ENCODE assay signal across 27 cellular contexts in genomic region chr11:45756384-45757010, GRCh38. TPM values are rescaled to one million over a fixed set of nuclear protein-coding genes. Genes with fewer than 3 reads are reported as not detected.
A peak's percentile ranks its signal among the peaks of the same experiment; 100 is the strongest.
DNase-seq lines count a peak whose midpoint lies in the region; ATAC-seq and TF ChIP-seq lines count a peak whose summit lies in the region.
"Had no signal": no experiment of that assay in that cellular context is flagged by ENCODE, and none has a peak within 500 bp of the region (broad histone marks: within the 10 kb centered on the region; RNA-seq: fewer than 3 reads in every experiment).

No MANE protein-coding gene starts in this region.

- DNase-seq in ELF-1 (ENCODE audit: low read depth, low spot score) = peak; percentile 52
- DNase-seq in NT2/D1 (ENCODE audit: low read depth, low spot score) = peak; percentile 50
- peak; percentile 86 for DNase-seq in mesendoderm
- no peak for DNase-seq in thoracic aorta (ENCODE audit: low spot score)
- no peak for DNase-seq in activated CD4-positive, alpha-beta memory T cell treated with anti-CD3 and anti-CD28 coated beads, Interleukin-2, amount 10 ng/mL, durations not matched to agents 7 days and 5 days
- no peak for DNase-seq in activated naive CD8-positive, alpha-beta T cell treated with anti-CD3 and anti-CD28 coated beads for 36 hours
- DNase-seq in inferior parietal cortex (ENCODE audit: extremely low spot score) = no peak
- DNase-seq: ACHN, BE2C, Calu3, DMS153, DND-41, HFFc6, IMR-90, NCI-H1092, NCI-H1417 treated with DMSO at 0.1 percent for 48 hours, NCI-H187, NCI-H2081 treated with DMSO at 0.1 percent for 48 hours, NCI-H2171 treated with DMSO at 0.1 percent for 48 hours, NCI-H345, NCI-H510A treated with DMSO at 0.1 percent for 48 hours, NCI-H774, PC-3, SJCRH30 had no signal

- no peak overlapping the region for H3K27ac Mint-ChIP-seq in activated CD4-positive, alpha-beta memory T cell treated with anti-CD3 and anti-CD28 coated beads, Interleukin-2, amount 10 ng/mL, durations not matched to agents 7 days and 5 days
- H3K27ac Mint-ChIP-seq in activated naive CD8-positive, alpha-beta T cell treated with anti-CD3 and anti-CD28 coated beads for 36 hours = no peak overlapping the region
- H3K27ac Mint-ChIP-seq: HFFc6 had no signal

- H3K9me3 ChIP-seq in NT2/D1 (ENCODE audit: insufficient read depth, low read length) = no peaks in the 10 kb centered on the region
- H3K9me3 ChIP-seq in thoracic aorta = no peaks in the 10 kb centered on the region
- H3K9me3 ChIP-seq: BE2C, HAP-1, SJCRH30 had no signal

- H3K4me3 ChIP-seq in NT2/D1 (ENCODE audit: insufficient read length, low read depth) = no peak overlapping the region
- H3K4me3 ChIP-seq in mesendoderm (ENCODE audit: low read length) = no peak overlapping the region
- H3K4me3 ChIP-seq in thoracic aorta = no peak overlapping the region
- H3K4me3 ChIP-seq: HAP-1, SJCRH30 had no signal

- H4K8ac ChIP-seq in mesendoderm (ENCODE audit: low read depth, low read length) = no peak overlapping the region

- peaks cover 3% of the 10 kb centered on the region for H3K27me3 Mint-ChIP-seq in activated CD4-positive, alpha-beta memory T cell treated with anti-CD3 and anti-CD28 coated beads, Interleukin-2, amount 10 ng/mL, durations not matched to agents 7 days and 5 days
- H3K27me3 Mint-ChIP-seq in activated naive CD8-positive, alpha-beta T cell treated with anti-CD3 and anti-CD28 coated beads for 36 hours = peaks cover 5% of the 10 kb centered on the region

- no peak overlapping the region for H2BK120ac ChIP-seq in mesendoderm (ENCODE audit: low read depth, low read length)

- H3K4me2 ChIP-seq in mesendoderm (ENCODE audit: low read length) = no peak overlapping the region

- H3K4me1 ChIP-seq in NT2/D1 (ENCODE audit: insufficient read depth, insufficient read length) (peaks cover 19% of the 10 kb centered on the region), mesendoderm (ENCODE audit: control insufficient read depth, low read depth, low read length) (peaks cover 10% of the 10 kb centered on the region), thoracic aorta (ENCODE audit: control insufficient read depth in 1 of 2, low read depth in 2 of 2) (peaks cover 45 to 70% of the 10 kb centered on the region in 2 donors)
- H3K4me1 ChIP-seq: BE2C, HAP-1, SJCRH30 had no signal

- no peak overlapping the region for H3K18ac ChIP-seq in mesendoderm (ENCODE audit: low read length)

- POLR2A ChIA-PET in activated CD4-positive, alpha-beta memory T cell treated with anti-CD3 and anti-CD28 coated beads, Interleukin-2, amount 10 ng/mL, durations not matched to agents 7 days and 5 days (lab: Charles Lee) = no interaction called here

- no peak overlapping the region for H4K5ac ChIP-seq in mesendoderm (ENCODE audit: low read length)

- no CpG with 5 or more reads among the region's 13 CpGs for WGBS in mesendoderm (ENCODE audit: extremely low coverage, insufficient coverage, low lambda C conversion rate)

- H3K36me3 ChIP-seq in NT2/D1 (ENCODE audit: insufficient read depth, insufficient read length, low read length) = no peaks in the 10 kb centered on the region
- no peaks in the 10 kb centered on the region for H3K36me3 ChIP-seq in mesendoderm (ENCODE audit: control insufficient read depth, insufficient read depth, low read length)
- H3K36me3 ChIP-seq in thoracic aorta = no peaks in the 10 kb centered on the region
- H3K36me3 ChIP-seq: BE2C, HAP-1, SJCRH30 had no signal

- H3K4ac ChIP-seq in mesendoderm (ENCODE audit: low read depth, low read length) = no peak overlapping the region

- no peaks in the 10 kb centered on the region for H3K36me3 Mint-ChIP-seq in activated CD4-positive, alpha-beta memory T cell treated with anti-CD3 and anti-CD28 coated beads, Interleukin-2, amount 10 ng/mL, durations not matched to agents 7 days and 5 days (ENCODE audit: low read depth)
- no peaks in the 10 kb centered on the region for H3K36me3 Mint-ChIP-seq in activated naive CD8-positive, alpha-beta T cell treated with anti-CD3 and anti-CD28 coated beads for 36 hours

- H3K4me3 Mint-ChIP-seq in activated CD4-positive, alpha-beta memory T cell treated with anti-CD3 and anti-CD28 coated beads, Interleukin-2, amount 10 ng/mL, durations not matched to agents 7 days and 5 days = no peak overlapping the region
- H3K4me3 Mint-ChIP-seq in activated naive CD8-positive, alpha-beta T cell treated with anti-CD3 and anti-CD28 coated beads for 36 hours = no peak overlapping the region
- H3K4me3 Mint-ChIP-seq: HFFc6 had no signal

- H3K79me1 ChIP-seq in mesendoderm (ENCODE audit: low read length) = no peaks in the 10 kb centered on the region

- no peaks in the 10 kb centered on the region for H3K9me3 Mint-ChIP-seq in activated CD4-positive, alpha-beta memory T cell treated with anti-CD3 and anti-CD28 coated beads, Interleukin-2, amount 10 ng/mL, durations not matched to agents 7 days and 5 days
- H3K9me3 Mint-ChIP-seq in activated naive CD8-positive, alpha-beta T cell treated with anti-CD3 and anti-CD28 coated beads for 36 hours = no peaks in the 10 kb centered on the region
- H3K9me3 Mint-ChIP-seq: HFFc6 had no signal

- no peaks in the 10 kb centered on the region for H3K4me1 Mint-ChIP-seq in activated CD4-positive, alpha-beta memory T cell treated with anti-CD3 and anti-CD28 coated beads, Interleukin-2, amount 10 ng/mL, durations not matched to agents 7 days and 5 days
- no peaks in the 10 kb centered on the region for H3K4me1 Mint-ChIP-seq in activated naive CD8-positive, alpha-beta T cell treated with anti-CD3 and anti-CD28 coated beads for 36 hours

- H2AK5ac ChIP-seq in mesendoderm (ENCODE audit: low read length) = no peak overlapping the region

- H3K27me3 ChIP-seq in NT2/D1 (ENCODE audit: insufficient read depth, insufficient read length) (no peaks in the 10 kb centered on the region), mesendoderm (ENCODE audit: insufficient read depth, low read length, poor library complexity) (no peaks in the 10 kb centered on the region), thoracic aorta (replicated peaks; ENCODE audit: insufficient read depth) (no peaks in the 10 kb centered on the region)
- H3K27me3 ChIP-seq: BE2C had no signal

- H2BK15ac ChIP-seq in mesendoderm (replicated peaks; ENCODE audit: low read depth) = no peak overlapping the region

- CTCF ChIA-PET in activated CD4-positive, alpha-beta memory T cell treated with anti-CD3 and anti-CD28 coated beads, Interleukin-2, amount 10 ng/mL, durations not matched to agents 7 days and 5 days (lab: Charles Lee) = interaction anchor here (0.6 kb wide), 1 partner anchor 1105 kb away, joined by 3 read pairs; no protein-coding TSS in a partner anchor

- no peak overlapping the region for H2BK5ac ChIP-seq in mesendoderm (ENCODE audit: low read length)

- no peak overlapping the region for H3K23ac ChIP-seq in mesendoderm (ENCODE audit: low read length)

- H3K9ac ChIP-seq in NT2/D1 (ENCODE audit: insufficient read length, low read depth) = peak overlapping the region; percentile 21
- no peak overlapping the region for H3K9ac ChIP-seq in mesendoderm (ENCODE audit: low read length)

- ATAC-seq in thoracic aorta (ENCODE audit: insufficient number of reproducible peaks, low FRiP score, low read depth) = no peak
- ATAC-seq: PC-3, SK-N-SH treated with all-trans-retinoic acid at 6 μM for 48 hours had no signal

- H3K27ac ChIP-seq in mesendoderm (ENCODE audit: low read depth, low read length) = no peak overlapping the region
- peak overlapping the region; percentile 78 to 84 for H3K27ac ChIP-seq in thoracic aorta
- H3K27ac ChIP-seq: 22Rv1, SJCRH30 had no signal

- no peak overlapping the region for H3K56ac ChIP-seq in mesendoderm (ENCODE audit: low read length)

- H3K79me2 ChIP-seq in mesendoderm (ENCODE audit: control insufficient read depth, insufficient read depth, low read length) = no peaks in the 10 kb centered on the region

- no peak for TF ChIP-seq CTCF in thoracic aorta (IDR thresholded peaks at IDR 0.05)

RNA-seq across cellular contexts. Expression of gene SLC35C1, which starts 48.5 kb away (rescaled TPM):
- 7.2 TPM for polyA plus RNA-seq in mesendoderm (2013, experiment 1 of 2)
- 7.3 TPM for polyA plus RNA-seq in mesendoderm (2013, experiment 2 of 2)
- total RNA-seq in thoracic aorta = 10 to 100 TPM; 18.8 to 28.4 TPM
- 10 to 100 TPM; 15.0 to 17.5 TPM for total RNA-seq in activated CD4-positive, alpha-beta memory T cell treated with anti-CD3 and anti-CD28 coated beads, Interleukin-2, amount 10 ng/mL, durations not matched to agents 7 days and 5 days
- 10 to 100 TPM; 12.1 to 12.6 TPM for total RNA-seq in activated naive CD8-positive, alpha-beta T cell treated with anti-CD3 and anti-CD28 coated beads for 36 hours

Comparison
In these comparisons a context has a peak if more than half of its experiments do, and no peak if none do; other contexts are left out.
1. DNase-seq: peak in ELF-1 (single experiment), NT2/D1 (single experiment) and mesendoderm (single experiment); none in thoracic aorta (single experiment), activated CD4-positive, alpha-beta memory T cell treated with anti-CD3 and anti-CD28 coated beads, Interleukin-2, amount 10 ng/mL, durations not matched to agents 7 days and 5 days (single experiment), activated naive CD8-positive, alpha-beta T cell treated with anti-CD3 and anti-CD28 coated beads for 36 hours (single experiment) and inferior parietal cortex (single experiment).